Comparison of ENCODE assay signal across 24 cellular contexts in genomic region chr1:14583788-14584187, GRCh38. TPM values are rescaled to one million over a fixed set of nuclear protein-coding genes. Genes with fewer than 3 reads are reported as not detected.
DNase-seq lines count a peak whose midpoint lies in the region; ATAC-seq and TF ChIP-seq lines count a peak whose summit lies in the region.
"Had no signal": no experiment of that assay in that cellular context is flagged by ENCODE, and none has a peak within 500 bp of the region (broad histone marks: within the 10 kb centered on the region; RNA-seq: fewer than 3 reads in every experiment).

No MANE protein-coding gene starts in this region.

- H3K9me3 Mint-ChIP-seq in naive thymus-derived CD4-positive, alpha-beta T cell = peaks cover 0 to 17% (median 10%) of the 10 kb centered on the region in 11 donors

- H3K4me1 Mint-ChIP-seq in naive thymus-derived CD4-positive, alpha-beta T cell = no peaks in the 10 kb centered on the region
- H3K4me1 Mint-ChIP-seq: B cell had no signal

- peak; percentile 31 for DNase-seq in M059J (ENCODE audit: low read depth)
- DNase-seq in epithelial cell of esophagus (ENCODE audit: low read depth) = peak; percentile 6
- no peak for DNase-seq in naive thymus-derived CD4-positive, alpha-beta T cell
- no peak for DNase-seq in DMS 273 (lab: John Stamatoyannopoulos, UW; ENCODE audit: unreplicated experiment)
- DNase-seq: AML-193; Caco-2; Calu3; CD4-positive, alpha-beta T cell; CD8-positive, alpha-beta T cell; DMS 273 treated with DMSO at 0.1 percent for 48 hours; DMS153; DMS53; DMS79; DND-41; EL; GDM1 had no signal

- no peak overlapping the region for H3K27ac Mint-ChIP-seq in naive thymus-derived CD4-positive, alpha-beta T cell
- H3K27ac Mint-ChIP-seq: B cell; CD4-positive, alpha-beta T cell; CD8-positive, alpha-beta T cell had no signal

- H3K36me3 ChIP-seq in naive thymus-derived CD4-positive, alpha-beta T cell (ENCODE audit: control insufficient read depth in 2 of 3, insufficient read depth in 3 of 3, low read length in 3 of 3) = no peaks in the 10 kb centered on the region
- H3K36me3 ChIP-seq: BLaER1 treated with 17β-estradiol and CSF1 and Interleukin-3, amounts not matched to agents 10 nM and 100 nM had no signal

- H3K4me3 ChIP-seq in epithelial cell of esophagus (ENCODE audit: low read length) = no peak overlapping the region
- no peak overlapping the region for H3K4me3 ChIP-seq in naive thymus-derived CD4-positive, alpha-beta T cell (ENCODE audit: low read length)
- H3K4me3 ChIP-seq: A549; BLaER1 treated with 17β-estradiol and CSF1 and Interleukin-3, amounts not matched to agents 10 nM and 100 nM; GM12878 had no signal

- H3K27ac ChIP-seq in naive thymus-derived CD4-positive, alpha-beta T cell (ENCODE audit: low read depth, low read length) = no peak overlapping the region
- H3K27ac ChIP-seq: 22Rv1; A549; BLaER1 treated with 17β-estradiol and CSF1 and Interleukin-3, amounts not matched to agents 10 nM and 100 nM; C4-2B had no signal

- no peaks in the 10 kb centered on the region for H3K27me3 ChIP-seq in naive thymus-derived CD4-positive, alpha-beta T cell (ENCODE audit: control insufficient read depth in 2 of 2, insufficient read depth in 2 of 2, low read length in 2 of 2)
- H3K27me3 ChIP-seq: BLaER1 treated with 17β-estradiol and CSF1 and Interleukin-3, amounts not matched to agents 10 nM and 100 nM had no signal

- intact Hi-C loops in naive thymus-derived CD4-positive, alpha-beta T cell (cut with micrococcal nuclease) = no loop called here

- TF ChIP-seq CTCF in epithelial cell of esophagus (IDR thresholded peaks at IDR 0.05; ENCODE audit: insufficient read depth, low read depth, low read length, missing control alignments) = no peak

- no peak overlapping the region for H3K4me3 Mint-ChIP-seq in naive thymus-derived CD4-positive, alpha-beta T cell
- H3K4me3 Mint-ChIP-seq: B cell; CD4-positive, alpha-beta T cell; CD8-positive, alpha-beta T cell had no signal

- peaks cover 0 to 9% (median 0%) of the 10 kb centered on the region in 5 donors for H3K27me3 Mint-ChIP-seq in naive thymus-derived CD4-positive, alpha-beta T cell

- peak; percentile 83 for ATAC-seq in esophagus mucosa
- ATAC-seq in naive thymus-derived CD4-positive, alpha-beta T cell = no peak
- no peak for ATAC-seq in GM18873 (IDR thresholded peaks at IDR 0.05; ENCODE audit: low FRiP score, unreplicated experiment)
- ATAC-seq: A549; CD8-positive, alpha-beta T cell; GM12878 had no signal

- CTCF ChIA-PET in naive thymus-derived CD4-positive, alpha-beta T cell (lab: Charles Lee) = no interaction called here

- H3K36me3 Mint-ChIP-seq in naive thymus-derived CD4-positive, alpha-beta T cell = peaks cover 0 to 4% (median 0%) of the 10 kb centered on the region in 5 donors
- H3K36me3 Mint-ChIP-seq: CD8-positive, alpha-beta T cell had no signal

- no peaks in the 10 kb centered on the region for H3K4me1 ChIP-seq in naive thymus-derived CD4-positive, alpha-beta T cell (ENCODE audit: control insufficient read depth in 2 of 2, insufficient read depth in 2 of 2, low read length in 2 of 2)
- H3K4me1 ChIP-seq: A549, Caco-2 had no signal

- POLR2A ChIA-PET in naive thymus-derived CD4-positive, alpha-beta T cell (lab: Charles Lee) = no interaction called here

- peaks cover 0 to 6% (median 0%) of the 10 kb centered on the region in 3 experiments for H3K9me3 ChIP-seq in naive thymus-derived CD4-positive, alpha-beta T cell (ENCODE audit: control insufficient read depth in 2 of 3, low read length in 3 of 3)
- H3K9me3 ChIP-seq: A549, Caco-2 had no signal

RNA-seq across cellular contexts. Expression of gene KAZN, which starts 14.7 kb away (rescaled TPM):
- 2.0 and 6.4 TPM in 2 replicates for total RNA-seq in M059J (2014; rRNA removed; shearing (Covaris generic))
- total RNA-seq in esophagus mucosa = 33.9 TPM
- total RNA-seq in naive thymus-derived CD4-positive, alpha-beta T cell = under 1 TPM; 0.27 to 0.87 (median 0.56) TPM
- under 1 TPM; 0.08 to 0.20 TPM for polyA plus RNA-seq in naive thymus-derived CD4-positive, alpha-beta T cell

Comparison
In these comparisons a context has a peak if more than half of its experiments do, and no peak if none do; other contexts are left out.
1. DNase-seq: peak in M059J (single experiment) and epithelial cell of esophagus (single experiment); none in naive thymus-derived CD4-positive, alpha-beta T cell (0 of 9) and DMS 273 (single experiment).